ENCODE assay signal across 26 cellular contexts in genomic region chr19:27676334-27676733, GRCh38.
"Had no signal": no experiment of that assay in that cellular context is flagged by ENCODE, and none has a peak within 500 bp of the region (broad histone marks: within the 10 kb centered on the region; RNA-seq: fewer than 3 reads in every experiment).

No MANE protein-coding gene starts in this region.

- H3K27me3 Mint-ChIP-seq: activated CD4-positive, alpha-beta T cell treated with anti-CD3 and anti-CD28 coated beads for 36 hours; activated CD8-positive, alpha-beta T cell treated with anti-CD3 and anti-CD28 coated beads for 36 hours; activated naive CD4-positive, alpha-beta T cell treated with anti-CD3 and anti-CD28 coated beads, Interleukin-2, amount 50 U/mL, for 24 hours; activated T-cell treated with anti-CD3 and anti-CD28 coated beads, Interleukin-2, amount 50 U/mL, for 24 hours; T-helper 17 cell had no signal

- H3K9me3 ChIP-seq: ascending aorta, MG63 had no signal

- H3K4me1 ChIP-seq: ascending aorta, body of pancreas had no signal

- H3K36me3 Mint-ChIP-seq: activated naive CD4-positive, alpha-beta T cell treated with anti-CD3 and anti-CD28 coated beads, Interleukin-2, amount 50 U/mL, for 24 hours had no signal

- H3K27ac ChIP-seq: ascending aorta, body of pancreas, RWPE1 had no signal

- H3K36me3 ChIP-seq: ascending aorta, MG63 had no signal

- H3K4me3 ChIP-seq: ascending aorta, body of pancreas, MG63 had no signal

- H3K27ac Mint-ChIP-seq: activated CD4-positive, alpha-beta T cell treated with anti-CD3 and anti-CD28 coated beads for 36 hours; activated CD8-positive, alpha-beta T cell treated with anti-CD3 and anti-CD28 coated beads for 36 hours; activated naive CD4-positive, alpha-beta T cell treated with anti-CD3 and anti-CD28 coated beads, Interleukin-2, amount 50 U/mL, for 24 hours; activated T-cell treated with anti-CD3 and anti-CD28 coated beads, Interleukin-2, amount 50 U/mL, for 24 hours; activated T-helper 1 cell treated with anti-CD3 and anti-CD28 coated beads, Interleukin-12 subunit alpha, Interleukin-12 subunit beta, Interleukin-2, Interleukin-4 antibody, amounts not matched to agents 30 ng/mL and 10 ng/mL and 1 ng/mL, durations not matched to agents 14 hours and 24 hours and 36 hours; T-helper 17 cell had no signal

- DNase-seq: activated CD4-positive, alpha-beta T cell treated with anti-CD3 and anti-CD28 coated beads for 36 hours; activated CD4-positive, CD25-positive, alpha-beta regulatory T cell; activated CD8-positive, alpha-beta T cell treated with anti-CD3 and anti-CD28 coated beads for 36 hours; activated effector memory CD4-positive, alpha-beta T cell treated with Interleukin-2 at 50 U/mL for 16 hours; activated naive CD4-positive, alpha-beta T cell; activated T-cell treated with anti-CD3 and anti-CD28 coated beads, Interleukin-2, amount 50 U/mL, for 24 hours; body of pancreas; MG63; MV-4-11; NCI-H1092 treated with DMSO at 0.1 percent for 48 hours; NCI-H1417 treated with DMSO at 0.1 percent for 48 hours; NCI-H1694; NCI-H2029; NCI-H345; NCI-H510A; NCI-H526 treated with DMSO at 0.1 percent for 48 hours; NCI-H82; OCI-M1; SHP77 treated with DMSO at 0.1 percent for 48 hours; T-helper 17 cell; T1000 had no signal

- H3K27me3 ChIP-seq: ascending aorta, body of pancreas, MG63 had no signal

- H3K4me3 Mint-ChIP-seq: activated CD4-positive, alpha-beta T cell treated with anti-CD3 and anti-CD28 coated beads for 36 hours; activated CD8-positive, alpha-beta T cell treated with anti-CD3 and anti-CD28 coated beads for 36 hours; activated naive CD4-positive, alpha-beta T cell treated with anti-CD3 and anti-CD28 coated beads, Interleukin-2, amount 50 U/mL, for 24 hours; activated T-cell treated with anti-CD3 and anti-CD28 coated beads, Interleukin-2, amount 50 U/mL, for 24 hours; activated T-helper 1 cell treated with anti-CD3 and anti-CD28 coated beads, Interleukin-12 subunit alpha, Interleukin-12 subunit beta, Interleukin-2, Interleukin-4 antibody, amounts not matched to agents 30 ng/mL and 10 ng/mL and 1 ng/mL, durations not matched to agents 14 hours and 24 hours and 36 hours; T-helper 17 cell had no signal

- H3K4me1 Mint-ChIP-seq: activated CD4-positive, alpha-beta T cell treated with anti-CD3 and anti-CD28 coated beads for 36 hours; activated naive CD4-positive, alpha-beta T cell treated with anti-CD3 and anti-CD28 coated beads, Interleukin-2, amount 50 U/mL, for 24 hours; T-helper 17 cell had no signal

- ATAC-seq: activated CD4-positive, alpha-beta T cell treated with anti-CD3 and anti-CD28 coated beads for 36 hours; activated CD8-positive, alpha-beta T cell treated with anti-CD3 and anti-CD28 coated beads for 36 hours; body of pancreas; Panc1; T-helper 17 cell had no signal
